ENCODE assay signal across 8 cellular contexts in the genomic region with DNA sequence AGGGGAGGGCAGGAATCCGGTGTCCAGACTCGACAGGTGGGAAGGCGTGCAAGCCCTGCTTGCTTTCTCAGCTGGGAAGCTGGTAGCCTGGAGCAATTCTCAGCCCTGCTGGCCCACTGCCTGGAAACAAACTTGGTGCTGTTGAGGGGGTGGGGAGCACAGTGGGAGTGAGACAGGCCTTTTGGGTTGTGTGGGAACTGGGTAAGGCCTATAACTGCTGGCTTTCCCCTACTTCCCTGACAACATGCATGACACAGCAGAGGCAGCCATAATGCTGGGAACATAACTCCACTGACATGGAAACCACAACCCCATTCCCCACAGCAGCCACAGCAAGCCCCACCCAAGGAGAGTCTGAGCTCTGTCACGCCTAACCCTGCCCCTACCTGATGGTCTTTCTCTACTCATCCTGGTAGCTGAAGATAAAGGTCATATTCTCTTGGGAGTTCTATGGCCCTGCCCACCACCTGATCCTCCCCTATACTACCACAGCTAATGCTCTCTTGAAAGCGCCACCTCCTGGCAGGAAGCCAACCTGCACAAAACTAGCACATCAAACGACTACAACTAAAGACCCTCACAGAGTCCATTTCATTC.
DNase-seq lines count a peak whose midpoint lies in the region; ATAC-seq and TF ChIP-seq lines count a peak whose summit lies in the region.

No MANE protein-coding gene starts in this region.

- in situ Hi-C loops in ACHN (cut with HindIII; ENCODE audit: low pct_ligation_motif_present, low pct_unique_long_range_greater_than_20kb, low sequenced_read_pairs) = no loop called here

- peak overlapping the region; percentile 49 for H3K27ac ChIP-seq in psoas muscle

- CTCF ChIA-PET in activated naive CD4-positive, alpha-beta T cell treated with anti-CD3 and anti-CD28 coated beads, Interleukin-2, amount 10 ng/mL, durations not matched to agents 7 days and 5 days (lab: Charles Lee) = interaction anchor here (0.7 to 2.2 kb wide), 6 partner anchors 13 to 444 kb away, joined by 3 to 6 read pairs (median 4); a partner anchor contains a TSS
- CTCF ChIA-PET in Calu3 (lab: Charles Lee) = no interaction called here

- H3K4me1 ChIP-seq in psoas muscle = peaks cover 22% of the 10 kb centered on the region

- H3K36me3 Mint-ChIP-seq in activated naive CD4-positive, alpha-beta T cell treated with anti-CD3 and anti-CD28 coated beads, Interleukin-2, amount 10 ng/mL, durations not matched to agents 7 days and 5 days = peaks cover 75% of the 10 kb centered on the region
- peaks cover 14% of the 10 kb centered on the region for H3K36me3 Mint-ChIP-seq in Calu3 (ENCODE audit: insufficient read depth, unreplicated experiment)

- TF ChIP-seq CTCF in psoas muscle (IDR thresholded peaks at IDR 0.05) (no peak), Calu3 (IDR thresholded peaks at IDR 0.05; ENCODE audit: unreplicated experiment) (no peak)

- no TSS peak for BruUV-seq in Calu3 (replicated peaks; lab: Mats Ljungman, UMichigan)

- H3K9me3 Mint-ChIP-seq in activated naive CD4-positive, alpha-beta T cell treated with anti-CD3 and anti-CD28 coated beads, Interleukin-2, amount 10 ng/mL, durations not matched to agents 7 days and 5 days = peaks cover 4% of the 10 kb centered on the region
- no peaks in the 10 kb centered on the region for H3K9me3 Mint-ChIP-seq in Calu3 (ENCODE audit: low read depth, unreplicated experiment)

- ATAC-seq in GM21515 (IDR thresholded peaks at IDR 0.05; ENCODE audit: unreplicated experiment) = peak; percentile 52
- peak; percentile 65 to 77 (median 68) for ATAC-seq in psoas muscle

- peaks cover 14% of the 10 kb centered on the region for H3K9me3 ChIP-seq in psoas muscle

- peaks cover 31% of the 10 kb centered on the region for H3K4me1 Mint-ChIP-seq in activated naive CD4-positive, alpha-beta T cell treated with anti-CD3 and anti-CD28 coated beads, Interleukin-2, amount 10 ng/mL, durations not matched to agents 7 days and 5 days
- H3K4me1 Mint-ChIP-seq in Calu3 (ENCODE audit: low read depth, unreplicated experiment) = peaks cover 12% of the 10 kb centered on the region

- no peaks in the 10 kb centered on the region for H3K27me3 ChIP-seq in psoas muscle (ENCODE audit: insufficient read depth in 3 of 3, low read length in 2 of 3)

- intact Hi-C loops in psoas muscle (cut with DNase I) = no loop called here
- intact Hi-C loops in Calu3 (cut with micrococcal nuclease; ENCODE audit: unreplicated experiment) = no loop called here

- no peak overlapping the region for H3K4me3 Mint-ChIP-seq in activated naive CD4-positive, alpha-beta T cell treated with anti-CD3 and anti-CD28 coated beads, Interleukin-2, amount 10 ng/mL, durations not matched to agents 7 days and 5 days
- H3K4me3 Mint-ChIP-seq in Calu3 (ENCODE audit: low read depth, unreplicated experiment) = no peak overlapping the region

- H3K36me3 ChIP-seq in psoas muscle (ENCODE audit: insufficient read depth in 1 of 2, low read depth in 1 of 2) = peaks cover 0 to 37% of the 10 kb centered on the region in 2 donors

- 57 to 65% (median 60%) methylated on average over 6 of the region's 6 CpGs for WGBS in psoas muscle, 3 donors

- peak overlapping the region; percentile 19 for H3K4me3 ChIP-seq in psoas muscle

- H3K27me3 Mint-ChIP-seq in activated naive CD4-positive, alpha-beta T cell treated with anti-CD3 and anti-CD28 coated beads, Interleukin-2, amount 10 ng/mL, durations not matched to agents 7 days and 5 days = no peaks in the 10 kb centered on the region
- no peaks in the 10 kb centered on the region for H3K27me3 Mint-ChIP-seq in Calu3 (ENCODE audit: unreplicated experiment)

- DNase-seq in Daoy (ENCODE audit: low read depth) (peak; percentile 75), M059J (ENCODE audit: low read depth) (peak; percentile 92), psoas muscle (peak; percentile 47 to 69), Calu3 (no peak), ACHN (no peak), AG08396 (ENCODE audit: low spot score) (no peak)
- DNase-seq in activated naive CD4-positive, alpha-beta T cell treated with anti-CD3 and anti-CD28 coated beads, Interleukin-2, amount 10 ng/mL, durations not matched to agents 7 days and 5 days = no peak

- peak overlapping the region; percentile 46 for H3K27ac Mint-ChIP-seq in activated naive CD4-positive, alpha-beta T cell treated with anti-CD3 and anti-CD28 coated beads, Interleukin-2, amount 10 ng/mL, durations not matched to agents 7 days and 5 days
- no peak overlapping the region for H3K27ac Mint-ChIP-seq in Calu3 (ENCODE audit: unreplicated experiment)

Comparison
In these comparisons a context has a peak if more than half of its experiments do, and no peak if none do; other contexts are left out.
1. DNase-seq: peak in Daoy (single experiment), M059J (single experiment) and psoas muscle (2 of 2); none in activated naive CD4-positive, alpha-beta T cell treated with anti-CD3 and anti-CD28 coated beads, Interleukin-2, amount 10 ng/mL, durations not matched to agents 7 days and 5 days (single experiment), Calu3 (single experiment), ACHN (single experiment) and AG08396 (single experiment).